In the genomic region with DNA sequence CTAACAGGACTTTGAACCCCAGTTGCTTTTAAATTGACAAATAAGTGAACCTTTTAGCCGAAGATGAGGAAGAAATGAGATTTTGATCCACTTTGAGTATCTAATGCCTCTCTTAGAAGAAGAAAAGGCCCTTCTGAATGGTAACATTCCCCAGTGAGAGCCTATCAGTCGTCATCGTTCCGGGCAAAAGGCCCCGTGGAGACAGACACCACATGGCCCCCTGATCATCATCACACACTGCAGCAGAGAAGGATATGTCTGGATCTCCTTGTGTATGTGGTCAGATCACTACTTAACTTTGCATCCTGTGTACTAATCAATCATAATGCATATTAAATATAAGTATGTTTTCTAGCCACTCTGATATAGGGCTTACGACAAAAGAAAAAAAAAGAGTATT, we compare ENCODE assay signal across 2 cellular contexts.
TF ChIP-seq lines count a peak whose summit lies in the region.

No MANE protein-coding gene starts in this region.

TF ChIP-seq in SK-N-SH, 30 proteins besides CTCF, POLR2A, EP300 and RAD21 (continued from another document):
- TF ChIP-seq TEAD4 (IDR thresholded peaks at IDR 0.05; ENCODE audit: borderline replicate concordance, insufficient read depth) (no peak), FOXJ3 (CRISPR knock-in tag; IDR thresholded peaks at IDR 0.05) (no peak), RCOR1 (IDR thresholded peaks at IDR 0.05; ENCODE audit: low read length) (0 out of 2 replicates have a peak, but pooled peaks have one; percentile 30)
- TF ChIP-seq, protein P1, sequence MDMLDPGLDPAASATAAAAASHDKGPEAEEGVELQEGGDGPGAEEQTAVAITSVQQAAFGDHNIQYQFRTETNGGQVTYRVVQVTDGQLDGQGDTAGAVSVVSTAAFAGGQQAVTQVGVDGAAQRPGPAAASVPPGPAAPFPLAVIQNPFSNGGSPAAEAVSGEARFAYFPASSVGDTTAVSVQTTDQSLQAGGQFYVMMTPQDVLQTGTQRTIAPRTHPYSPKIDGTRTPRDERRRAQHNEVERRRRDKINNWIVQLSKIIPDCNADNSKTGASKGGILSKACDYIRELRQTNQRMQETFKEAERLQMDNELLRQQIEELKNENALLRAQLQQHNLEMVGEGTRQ (IDR thresholded peaks at IDR 0.05; ENCODE audit: borderline replicate concordance, low read depth, low read length), result no peak

TF ChIP-seq in SK-N-SH treated with all-trans-retinoic acid at 6 μM for 48 hours, 23 proteins besides CTCF, POLR2A, EP300 and RAD21 (continued from another document):
- TF ChIP-seq, protein P2, sequence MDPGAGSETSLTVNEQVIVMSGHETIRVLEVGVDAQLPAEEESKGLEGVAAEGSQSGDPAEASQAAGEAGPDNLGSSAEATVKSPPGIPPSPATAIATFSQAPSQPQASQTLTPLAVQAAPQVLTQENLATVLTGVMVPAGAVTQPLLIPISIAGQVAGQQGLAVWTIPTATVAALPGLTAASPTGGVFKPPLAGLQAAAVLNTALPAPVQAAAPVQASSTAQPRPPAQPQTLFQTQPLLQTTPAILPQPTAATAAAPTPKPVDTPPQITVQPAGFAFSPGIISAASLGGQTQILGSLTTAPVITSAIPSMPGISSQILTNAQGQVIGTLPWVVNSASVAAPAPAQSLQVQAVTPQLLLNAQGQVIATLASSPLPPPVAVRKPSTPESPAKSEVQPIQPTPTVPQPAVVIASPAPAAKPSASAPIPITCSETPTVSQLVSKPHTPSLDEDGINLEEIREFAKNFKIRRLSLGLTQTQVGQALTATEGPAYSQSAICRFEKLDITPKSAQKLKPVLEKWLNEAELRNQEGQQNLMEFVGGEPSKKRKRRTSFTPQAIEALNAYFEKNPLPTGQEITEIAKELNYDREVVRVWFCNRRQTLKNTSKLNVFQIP (CRISPR knock-in tag; IDR thresholded peaks at IDR 0.05; ENCODE audit: borderline replicate concordance, low read depth), result no peak
